In the genomic region with DNA sequence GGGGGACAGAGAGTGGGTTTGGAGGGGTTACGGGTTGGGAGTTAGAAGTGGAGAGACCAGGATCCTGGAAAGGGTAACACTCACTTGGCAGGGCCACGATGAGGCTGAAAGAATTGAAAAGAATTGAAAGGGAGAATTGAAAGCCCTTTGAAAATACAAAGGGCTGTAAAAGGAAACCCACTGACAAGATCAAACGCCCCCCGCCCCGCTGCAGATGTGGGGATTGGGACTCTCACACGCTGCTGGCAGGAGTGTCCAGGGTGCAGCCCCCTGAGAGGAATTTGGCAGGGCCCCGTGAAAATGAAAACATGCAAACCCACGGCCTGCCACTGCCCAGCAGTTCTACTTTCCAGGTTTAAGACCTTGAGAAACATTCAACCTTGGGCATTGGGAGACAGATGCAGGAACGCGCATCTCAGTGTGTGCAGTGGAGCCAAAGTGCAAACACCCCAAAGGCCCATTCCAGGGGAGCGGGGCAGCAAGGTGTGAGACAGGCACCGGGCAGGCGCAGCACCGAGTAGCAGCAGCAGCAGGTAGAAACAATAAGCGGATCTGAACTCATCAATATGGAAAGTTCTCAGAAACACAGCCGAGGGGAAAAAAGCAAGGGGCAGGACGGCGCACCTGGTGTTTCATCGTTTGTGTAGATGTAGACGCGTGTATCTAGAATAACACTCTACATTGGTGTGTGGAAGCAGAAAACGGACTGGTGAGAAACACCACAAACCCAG, we compare ENCODE assay signal across 13 cellular contexts. TPM values are rescaled to one million over a fixed set of nuclear protein-coding genes. Genes with fewer than 3 reads are reported as not detected.
DNase-seq lines count a peak whose midpoint lies in the region; ATAC-seq and TF ChIP-seq lines count a peak whose summit lies in the region.
"Had no signal": no experiment of that assay in that cellular context is flagged by ENCODE, and none has a peak within 500 bp of the region (broad histone marks: within the 10 kb centered on the region; RNA-seq: fewer than 3 reads in every experiment).

No MANE protein-coding gene starts in this region.

- intact Hi-C loops in right cardiac atrium (cut with DNase I) (no loop called here), cardiac septum (cut with DNase I) (no loop called here), upper lobe of right lung (cut with DNase I) (no loop called here)

- no peak overlapping the region for H3K4me2 ChIP-seq in GM23248 (ENCODE audit: unreplicated experiment)

- H3K36me3 ChIP-seq in upper lobe of right lung (no peaks in the 10 kb centered on the region), GM23248 (ENCODE audit: low read depth) (no peaks in the 10 kb centered on the region)
- H3K36me3 ChIP-seq: BE2C had no signal

- no peak overlapping the region for H3K4me3 ChIP-seq in right cardiac atrium (ENCODE audit: low read length)
- no peak overlapping the region for H3K4me3 ChIP-seq in upper lobe of right lung
- no peak overlapping the region for H3K4me3 ChIP-seq in GM23248
- H3K4me3 ChIP-seq: mucosa of descending colon had no signal

- no peak for TF ChIP-seq CTCF in upper lobe of right lung (IDR thresholded peaks at IDR 0.05)

- no peaks in the 10 kb centered on the region for H3K79me2 ChIP-seq in GM23248 (ENCODE audit: insufficient read depth)

- H3K27me3 ChIP-seq in right cardiac atrium (ENCODE audit: control insufficient read depth, insufficient read depth) (no peaks in the 10 kb centered on the region), upper lobe of right lung (no peaks in the 10 kb centered on the region), GM23248 (replicated peaks; ENCODE audit: insufficient read depth) (no peaks in the 10 kb centered on the region)
- H3K27me3 ChIP-seq: BE2C had no signal

- no peak overlapping the region for H2AFZ ChIP-seq in GM23248

- no peak for ATAC-seq in right cardiac atrium
- peak; percentile 14 for ATAC-seq in left lobe of liver
- no peak for ATAC-seq in upper lobe of right lung
- ATAC-seq in GM19324 (IDR thresholded peaks at IDR 0.05; ENCODE audit: low FRiP score, unreplicated experiment), result no peak
- ATAC-seq: mucosa of descending colon, sciatic nerve had no signal

- H3F3A ChIP-seq in GM23248 (ENCODE audit: insufficient read depth), result no peaks in the 10 kb centered on the region

- H3K9ac ChIP-seq in GM23248, result no peak overlapping the region

- H3K27ac ChIP-seq in right cardiac atrium (ENCODE audit: low read length) (no peak overlapping the region), upper lobe of right lung (peak overlapping the region; percentile 11), GM23248 (no peak overlapping the region)

- H3K9me3 ChIP-seq in right cardiac atrium (ENCODE audit: control insufficient read depth, low read length) (no peaks in the 10 kb centered on the region), upper lobe of right lung (no peaks in the 10 kb centered on the region), GM23248 (ENCODE audit: low read depth) (no peaks in the 10 kb centered on the region)
- H3K9me3 ChIP-seq: BE2C, mucosa of descending colon had no signal

- 72% methylated on average over 22 of the region's 22 CpGs for WGBS in right cardiac atrium
- 79 to 80% methylated on average over 20 to 22 of the region's 22 CpGs for WGBS in GM23248 (ENCODE audit: low coverage in 1 of 2, low lambda C conversion rate in 2 of 2, missing lambda C conversion rate in 2 of 2), 2 experiments

- in situ Hi-C loops in GM23248 (cut with MboI), result no loop called here

- no peaks in the 10 kb centered on the region for H3K9me2 ChIP-seq in GM23248 (ENCODE audit: insufficient read depth)

- H3K4me1 ChIP-seq in right cardiac atrium (ENCODE audit: control insufficient read depth, insufficient read depth, low read length) (peaks cover 16% of the 10 kb centered on the region), upper lobe of right lung (peaks cover 43% of the 10 kb centered on the region), GM23248 (ENCODE audit: insufficient read depth) (peaks cover 22% of the 10 kb centered on the region)

- no peaks in the 10 kb centered on the region for H4K20me1 ChIP-seq in GM23248 (ENCODE audit: insufficient read depth)

- DNase-seq in right cardiac atrium, result peak in 2 of 3 donors; percentile 35 to 38
- DNase-seq in cardiac septum (ENCODE audit: low spot score), result no peak
- peak; percentile 44 to 48 for DNase-seq in activated CD4-positive, alpha-beta T cell treated with anti-CD3 and anti-CD28 coated beads, Interleukin-2, amount 50 U/mL, for 4 hours
- DNase-seq in left lobe of liver (ENCODE audit: low spot score), result no peak
- DNase-seq in upper lobe of right lung, result no peak
- DNase-seq in GM23248, result no peak
- no peak for DNase-seq in activated CD8-positive, alpha-beta memory T cell treated with anti-CD3 and anti-CD28 coated beads for 24 hours
- DNase-seq: activated CD8-positive, alpha-beta memory T cell treated with anti-CD3 and anti-CD28 coated beads, Interleukin-2, amount 50 U/mL, for 48 hours; BE2C; NCI-H187 treated with DMSO at 0.1 percent for 48 hours had no signal

RNA-seq across cellular contexts. Expression of gene TNFRSF1B, which starts 8.3 kb away (rescaled TPM):
- total RNA-seq in right cardiac atrium (10 to 100 TPM; 17.9 to 25.4 (median 20.8) TPM), cardiac septum (15.5 TPM), left lobe of liver (16.8 TPM), upper lobe of right lung (62.4 TPM)
- polyA plus RNA-seq in right cardiac atrium (11.6 TPM), GM23248 (2016; fragmentation: Nextera tagmentation; extraction: Ambion mirVana) (1.1 and 1.3 TPM in 2 replicates)
- 0.25 and 2.9 TPM in 2 replicates for total RNA-seq in GM23248 (2014; rRNA removed; shearing (Covaris generic))

Comparison
In these comparisons a context has a peak if more than half of its experiments do, and no peak if none do; other contexts are left out.
1. DNase-seq: peak in right cardiac atrium (2 of 3) and activated CD4-positive, alpha-beta T cell treated with anti-CD3 and anti-CD28 coated beads, Interleukin-2, amount 50 U/mL, for 4 hours (2 of 2); none in cardiac septum (single experiment), left lobe of liver (single experiment), upper lobe of right lung (single experiment), GM23248 (single experiment) and activated CD8-positive, alpha-beta memory T cell treated with anti-CD3 and anti-CD28 coated beads for 24 hours (single experiment).